In the genomic region with DNA sequence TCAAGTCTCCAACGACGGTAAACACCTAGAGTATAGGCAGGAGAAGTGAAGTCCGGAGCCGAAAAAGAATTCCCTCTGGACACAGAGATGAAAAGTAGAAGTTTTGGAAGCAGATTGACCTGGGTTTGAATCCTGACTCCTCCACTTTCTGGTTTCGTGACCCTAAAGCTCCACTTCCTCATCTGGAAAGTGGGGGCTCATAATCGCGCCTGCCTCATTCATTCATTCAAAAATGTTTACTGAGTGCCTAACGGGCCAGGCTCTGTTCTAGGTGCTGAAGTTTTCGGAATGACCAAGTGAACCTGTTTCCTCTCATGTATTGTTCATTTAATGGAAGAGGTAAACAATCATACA, we compare ENCODE assay signal across 9 cellular contexts. TPM values are rescaled to one million over a fixed set of nuclear protein-coding genes. Genes with fewer than 3 reads are reported as not detected.
DNase-seq lines count a peak whose midpoint lies in the region; ATAC-seq, FAIRE-seq and TF ChIP-seq lines count a peak whose summit lies in the region.
"Had no signal": no experiment of that assay in that cellular context is flagged by ENCODE, and none has a peak within 500 bp of the region (broad histone marks: within the 10 kb centered on the region; RNA-seq: fewer than 3 reads in every experiment).

No MANE protein-coding gene starts in this region.

- intact Hi-C loops in lower lobe of right lung (cut with DNase I): no loop called here

- ATAC-seq in activated naive CD4-positive, alpha-beta T cell treated with anti-CD3 and anti-CD28 coated beads, Interleukin-2, amount 50 U/mL, for 72 hours: no peak
- ATAC-seq in lower lobe of right lung: no peak
- no peak for ATAC-seq in GM18520 (IDR thresholded peaks at IDR 0.05; ENCODE audit: unreplicated experiment)

- H3K4me1 ChIP-seq in HUES48 (ENCODE audit: control insufficient read depth, insufficient read depth, low read length): peaks cover 17% of the 10 kb centered on the region
- H3K4me1 ChIP-seq in lower lobe of right lung: peaks cover 34% of the 10 kb centered on the region

- no peak for FAIRE-seq in GM12892 (lab: Jason Lieb, UNC)

- H3K27ac Mint-ChIP-seq in activated naive CD4-positive, alpha-beta T cell treated with anti-CD3 and anti-CD28 coated beads, Interleukin-2, amount 50 U/mL, for 72 hours: peak overlapping the region; percentile 82 to 83

- H3K9me3 Mint-ChIP-seq in activated naive CD4-positive, alpha-beta T cell treated with anti-CD3 and anti-CD28 coated beads, Interleukin-2, amount 50 U/mL, for 72 hours: peaks cover 0 to under 1% of the 10 kb centered on the region in 2 donors

- DNase-seq in ACHN (peak; percentile 15), lower lobe of right lung (no peak), NCI-H1417 treated with DMSO at 0.1 percent for 48 hours (lab: John Stamatoyannopoulos, UW) (no peak), GM12892 (ENCODE audit: insufficient read length) (no peak)
- no peak for DNase-seq in activated naive CD4-positive, alpha-beta T cell treated with anti-CD3 and anti-CD28 coated beads, Interleukin-2, amount 50 U/mL, for 72 hours (ENCODE audit: low spot score in 2 of 2)
- no peak for DNase-seq in central memory CD4-positive, alpha-beta T cell

- H3K36me3 ChIP-seq in HUES48 (ENCODE audit: control insufficient read depth, insufficient read depth, low read length): no peaks in the 10 kb centered on the region
- no peaks in the 10 kb centered on the region for H3K36me3 ChIP-seq in lower lobe of right lung

- no peak for TF ChIP-seq POLR2A in GM12892 (IDR thresholded peaks at IDR 0.05; ENCODE audit: low read depth, low read length)

- peaks cover 4 to 5% of the 10 kb centered on the region in 2 donors for H3K36me3 Mint-ChIP-seq in activated naive CD4-positive, alpha-beta T cell treated with anti-CD3 and anti-CD28 coated beads, Interleukin-2, amount 50 U/mL, for 72 hours

- in situ Hi-C loops in ACHN (cut with HindIII; ENCODE audit: low pct_ligation_motif_present, low pct_unique_long_range_greater_than_20kb, low sequenced_read_pairs): no loop called here

- no peak for TF ChIP-seq CTCF in lower lobe of right lung (IDR thresholded peaks at IDR 0.05)

- H3K27me3 ChIP-seq in HUES48 (ENCODE audit: control insufficient read depth, insufficient read depth, low read length): no peaks in the 10 kb centered on the region
- peaks cover 24% of the 10 kb centered on the region for H3K27me3 ChIP-seq in lower lobe of right lung (ENCODE audit: low read depth)

- H3K27ac ChIP-seq in HUES48 (ENCODE audit: low read depth, low read length) (no peak overlapping the region), lower lobe of right lung (no peak overlapping the region)

- H3K4me3 ChIP-seq in HUES48 (ENCODE audit: low read depth, low read length) (peak overlapping the region; percentile 60), lower lobe of right lung (peak overlapping the region; percentile 54)

- H3K9me3 ChIP-seq in HUES48 (ENCODE audit: control insufficient read depth, insufficient read depth, low read length): no peaks in the 10 kb centered on the region
- no peaks in the 10 kb centered on the region for H3K9me3 ChIP-seq in lower lobe of right lung

- H3K9ac ChIP-seq in HUES48 (ENCODE audit: low read depth, low read length): no peak overlapping the region

RNA-seq across cellular contexts. Expression of a gene that starts 7.1 kb away (rescaled TPM):
- total RNA-seq in activated naive CD4-positive, alpha-beta T cell treated with anti-CD3 and anti-CD28 coated beads, Interleukin-2, amount 50 U/mL, for 72 hours: 100 to 1,000 TPM; 142 to 161 TPM
- total RNA-seq in lower lobe of right lung: 51.4 TPM
- 51.3 TPM for polyA plus RNA-seq in GM12892 (2012; ENCODE audit: missing spikeins)

RNA-seq across cellular contexts. Expression of a gene that starts 21.7 kb away (rescaled TPM):
- 10 to 100 TPM in 1 of 2 donors, 1 to 10 TPM in 1; 7.0 to 15.7 TPM for total RNA-seq in activated naive CD4-positive, alpha-beta T cell treated with anti-CD3 and anti-CD28 coated beads, Interleukin-2, amount 50 U/mL, for 72 hours
- 7.5 TPM for total RNA-seq in lower lobe of right lung
- polyA plus RNA-seq in GM12892 (2012; ENCODE audit: missing spikeins): 12.4 TPM
- total RNA-seq: H4 had no signal

RNA-seq across cellular contexts. Expression of a gene that starts 44.3 kb away (rescaled TPM):
- under 1 TPM in 1 of 2 donors, not detected in 1; 0.09 TPM for total RNA-seq in activated naive CD4-positive, alpha-beta T cell treated with anti-CD3 and anti-CD28 coated beads, Interleukin-2, amount 50 U/mL, for 72 hours
- 10.5 TPM for total RNA-seq in lower lobe of right lung
- polyA plus RNA-seq in GM12892 (2012; ENCODE audit: missing spikeins): not detected
- total RNA-seq: H4 had no signal

RNA-seq across cellular contexts. Expression of a gene that starts 45.4 kb away (rescaled TPM):
- 100 to 1,000 TPM; 755 to 839 TPM for total RNA-seq in activated naive CD4-positive, alpha-beta T cell treated with anti-CD3 and anti-CD28 coated beads, Interleukin-2, amount 50 U/mL, for 72 hours
- total RNA-seq in lower lobe of right lung: 229 TPM
- 623 TPM for polyA plus RNA-seq in GM12892 (2012; ENCODE audit: missing spikeins)

RNA-seq across cellular contexts. Expression of a gene that starts 46.1 kb away (rescaled TPM):
- 10 to 100 TPM; 21.0 to 30.6 TPM for total RNA-seq in activated naive CD4-positive, alpha-beta T cell treated with anti-CD3 and anti-CD28 coated beads, Interleukin-2, amount 50 U/mL, for 72 hours
- 5.0 TPM for total RNA-seq in lower lobe of right lung
- polyA plus RNA-seq in GM12892 (2012; ENCODE audit: missing spikeins): 9.0 TPM
